1 cellular context compared by ENCODE assay signal in the genomic region with DNA sequence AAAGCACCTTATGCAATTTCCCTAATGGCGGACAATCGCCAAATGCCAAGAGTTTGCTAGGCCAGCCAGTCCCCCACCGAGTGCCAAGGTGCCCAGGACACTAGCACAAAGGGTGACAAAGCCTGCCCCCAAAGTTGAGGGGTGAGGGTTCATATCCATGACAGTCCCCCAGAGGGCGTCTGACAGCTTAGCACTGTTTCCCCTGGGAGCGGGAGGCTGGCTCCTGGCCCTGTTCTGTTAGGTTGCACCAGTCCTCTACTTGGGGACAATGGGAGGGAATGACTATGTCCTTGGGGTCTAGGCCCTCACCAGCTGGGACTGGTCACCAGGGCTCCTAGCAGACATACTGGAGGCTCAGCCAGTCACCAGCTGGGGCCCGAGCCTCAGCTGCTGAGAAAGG.
TF ChIP-seq lines count a peak whose summit lies in the region.

No MANE protein-coding gene starts in this region.

TF ChIP-seq in HEK293, 187 proteins besides CTCF, POLR2A, EP300 and RAD21 (continued from another document):
- no peak for TF ChIP-seq BCL11B (tag by site-specific recombination; IDR thresholded peaks at IDR 0.05; ENCODE audit: low read depth)
- TF ChIP-seq, protein P1, sequence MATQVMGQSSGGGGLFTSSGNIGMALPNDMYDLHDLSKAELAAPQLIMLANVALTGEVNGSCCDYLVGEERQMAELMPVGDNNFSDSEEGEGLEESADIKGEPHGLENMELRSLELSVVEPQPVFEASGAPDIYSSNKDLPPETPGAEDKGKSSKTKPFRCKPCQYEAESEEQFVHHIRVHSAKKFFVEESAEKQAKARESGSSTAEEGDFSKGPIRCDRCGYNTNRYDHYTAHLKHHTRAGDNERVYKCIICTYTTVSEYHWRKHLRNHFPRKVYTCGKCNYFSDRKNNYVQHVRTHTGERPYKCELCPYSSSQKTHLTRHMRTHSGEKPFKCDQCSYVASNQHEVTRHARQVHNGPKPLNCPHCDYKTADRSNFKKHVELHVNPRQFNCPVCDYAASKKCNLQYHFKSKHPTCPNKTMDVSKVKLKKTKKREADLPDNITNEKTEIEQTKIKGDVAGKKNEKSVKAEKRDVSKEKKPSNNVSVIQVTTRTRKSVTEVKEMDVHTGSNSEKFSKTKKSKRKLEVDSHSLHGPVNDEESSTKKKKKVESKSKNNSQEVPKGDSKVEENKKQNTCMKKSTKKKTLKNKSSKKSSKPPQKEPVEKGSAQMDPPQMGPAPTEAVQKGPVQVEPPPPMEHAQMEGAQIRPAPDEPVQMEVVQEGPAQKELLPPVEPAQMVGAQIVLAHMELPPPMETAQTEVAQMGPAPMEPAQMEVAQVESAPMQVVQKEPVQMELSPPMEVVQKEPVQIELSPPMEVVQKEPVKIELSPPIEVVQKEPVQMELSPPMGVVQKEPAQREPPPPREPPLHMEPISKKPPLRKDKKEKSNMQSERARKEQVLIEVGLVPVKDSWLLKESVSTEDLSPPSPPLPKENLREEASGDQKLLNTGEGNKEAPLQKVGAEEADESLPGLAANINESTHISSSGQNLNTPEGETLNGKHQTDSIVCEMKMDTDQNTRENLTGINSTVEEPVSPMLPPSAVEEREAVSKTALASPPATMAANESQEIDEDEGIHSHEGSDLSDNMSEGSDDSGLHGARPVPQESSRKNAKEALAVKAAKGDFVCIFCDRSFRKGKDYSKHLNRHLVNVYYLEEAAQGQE (tag by site-specific recombination; IDR thresholded peaks at IDR 0.05), result no peak
- TF ChIP-seq RBAK (tag by site-specific recombination; IDR thresholded peaks at IDR 0.05), result no peak
- no peak for TF ChIP-seq PRDM1 (tag by site-specific recombination; IDR thresholded peaks at IDR 0.05)
- TF ChIP-seq ZSCAN4 (tag by site-specific recombination; IDR thresholded peaks at IDR 0.05), result no peak
